In genomic region chr14:97253756-97254155, GRCh38 we compare ENCODE assay signal across 19 cellular contexts.
DNase-seq lines count a peak whose midpoint lies in the region; ATAC-seq and TF ChIP-seq lines count a peak whose summit lies in the region.
"Had no signal": no experiment of that assay in that cellular context is flagged by ENCODE, and none has a peak within 500 bp of the region (broad histone marks: within the 10 kb centered on the region; RNA-seq: fewer than 3 reads in every experiment).

No MANE protein-coding gene starts in this region.

- CTCF ChIA-PET in OCI-LY7 (lab: Charles Lee; ENCODE audit: unreplicated experiment): no interaction called here

- H3K27me3 ChIP-seq in BLaER1 treated with 17β-estradiol and CSF1 and Interleukin-3, amounts not matched to agents 10 nM and 100 nM: no peaks in the 10 kb centered on the region

- TF ChIP-seq CTCF in OCI-LY7 (conservative IDR thresholded peaks at IDR 0.05; ENCODE audit: low read length): no peak

- no peak overlapping the region for H2AFZ ChIP-seq in OCI-LY7 (ENCODE audit: low read length)

- no peak overlapping the region for H3K9ac ChIP-seq in BLaER1 treated with 17β-estradiol and CSF1 and Interleukin-3, amounts not matched to agents 10 nM and 100 nM

- peaks cover 9% of the 10 kb centered on the region for H3K9me3 Mint-ChIP-seq in T-helper 2 cell treated with Interferon-gamma antibody and Interleukin-4, amounts not matched to agents 5 μg/mL and 100 μg/mL, for 36 hours
- H3K9me3 Mint-ChIP-seq: T-cell had no signal

- peak overlapping the region; percentile 3 for H3K4me3 Mint-ChIP-seq in T-helper 2 cell treated with Interferon-gamma antibody and Interleukin-4, amounts not matched to agents 5 μg/mL and 100 μg/mL, for 36 hours

- H3K36me3 Mint-ChIP-seq in T-helper 2 cell treated with Interferon-gamma antibody and Interleukin-4, amounts not matched to agents 5 μg/mL and 100 μg/mL, for 36 hours (ENCODE audit: low read depth): no peaks in the 10 kb centered on the region

- H3K4me1 Mint-ChIP-seq in T-helper 2 cell treated with Interferon-gamma antibody and Interleukin-4, amounts not matched to agents 5 μg/mL and 100 μg/mL, for 36 hours (ENCODE audit: low read depth): peaks cover 30% of the 10 kb centered on the region

- BruUV-seq in OCI-LY7 (replicated peaks; lab: Mats Ljungman, UMichigan): no TSS peak

- H3K4me1 ChIP-seq in BLaER1 treated with 17β-estradiol and CSF1 and Interleukin-3, amounts not matched to agents 10 nM and 100 nM: peaks cover 29 to 53% (median 45%) of the 10 kb centered on the region in 10 experiments
- no peaks in the 10 kb centered on the region for H3K4me1 ChIP-seq in OCI-LY7 (ENCODE audit: insufficient read depth, low read length, poor library complexity, severe bottlenecking)
- H3K4me1 ChIP-seq: SJSA1 had no signal

- H3K27ac ChIP-seq in BLaER1 treated with 17β-estradiol and CSF1 and Interleukin-3, amounts not matched to agents 10 nM and 100 nM: peak overlapping the region in 1 of 11 experiments; percentile 65; a peak in 2 of 22 replicates
- H3K27ac ChIP-seq in OCI-LY7 (ENCODE audit: low read depth, low read length, poor library complexity, severe bottlenecking): no peak overlapping the region
- H3K27ac ChIP-seq: SJSA1 had no signal

- POLR2A ChIA-PET in OCI-LY7 (lab: Charles Lee): no interaction called here

- H3K4me3 ChIP-seq in BLaER1 treated with 17β-estradiol and CSF1 and Interleukin-3, amounts not matched to agents 10 nM and 100 nM: no peak overlapping the region
- H3K4me3 ChIP-seq in OCI-LY7 (ENCODE audit: low read depth, low read length, poor library complexity, severe bottlenecking): no peak overlapping the region
- H3K4me3 ChIP-seq: SJSA1 had no signal

- H3K9me2 ChIP-seq in OCI-LY7 (ENCODE audit: insufficient read depth, low read length): no peaks in the 10 kb centered on the region

- intact Hi-C loops in OCI-LY7 (cut with micrococcal nuclease; ENCODE audit: unreplicated experiment): no loop called here

- DNase-seq in MV-4-11 (lab: John Stamatoyannopoulos, UW) (peak; percentile 78), middle frontal gyrus (ENCODE audit: extremely low spot score, low spot score) (no peak), OCI-LY7 (ENCODE audit: low spot score) (no peak), cerebellar cortex (ENCODE audit: low spot score) (no peak)
- DNase-seq in T-helper 2 cell treated with Interferon-gamma antibody and Interleukin-4, amounts not matched to agents 5 μg/mL and 100 μg/mL, for 36 hours (ENCODE audit: low spot score): no peak
- DNase-seq in activated CD4-positive, alpha-beta T cell treated with anti-CD3 and anti-CD28 coated beads for 48 hours: no peak
- DNase-seq: ACHN; CD4-positive, alpha-beta memory T cell; DMS79 treated with DMSO at 0.1 percent for 48 hours; H7; IMR-90; NCI-H1105; NCI-H1694 treated with DMSO at 0.1 percent for 48 hours; NCI-H446; RPMI8226; T-cell had no signal

- no peaks in the 10 kb centered on the region for H4K20me1 ChIP-seq in BLaER1 treated with 17β-estradiol and CSF1 and Interleukin-3, amounts not matched to agents 10 nM and 100 nM
- no peaks in the 10 kb centered on the region for H4K20me1 ChIP-seq in OCI-LY7 (ENCODE audit: insufficient read depth, low read length)

- H3K79me2 ChIP-seq in OCI-LY7 (ENCODE audit: insufficient read depth, low read depth, low read length): no peaks in the 10 kb centered on the region

- peaks cover 0 to 11% (median 6%) of the 10 kb centered on the region in 11 experiments; a peak in 9 of 22 replicates for H3K9me3 ChIP-seq in BLaER1 treated with 17β-estradiol and CSF1 and Interleukin-3, amounts not matched to agents 10 nM and 100 nM (replicated peaks in 1 of 11)
- no peaks in the 10 kb centered on the region for H3K9me3 ChIP-seq in OCI-LY7 (ENCODE audit: low read length)
- H3K9me3 ChIP-seq: SJSA1 had no signal

- H3K27me3 Mint-ChIP-seq in T-helper 2 cell treated with Interferon-gamma antibody and Interleukin-4, amounts not matched to agents 5 μg/mL and 100 μg/mL, for 36 hours (ENCODE audit: low read depth): peaks cover 14% of the 10 kb centered on the region
- H3K27me3 Mint-ChIP-seq: T-cell had no signal

- peak; percentile 47 for ATAC-seq in GM18502 (IDR thresholded peaks at IDR 0.05; ENCODE audit: poor library complexity, unreplicated experiment)
- ATAC-seq: T-cell had no signal

- peak overlapping the region; percentile 35 to 90 (median 79); a peak in 20 of 22 replicates for H3K4me2 ChIP-seq in BLaER1 treated with 17β-estradiol and CSF1 and Interleukin-3, amounts not matched to agents 10 nM and 100 nM
- no peak overlapping the region for H3K4me2 ChIP-seq in OCI-LY7 (ENCODE audit: low read length)

- no peaks in the 10 kb centered on the region for H3K36me3 ChIP-seq in BLaER1 treated with 17β-estradiol and CSF1 and Interleukin-3, amounts not matched to agents 10 nM and 100 nM
- no peaks in the 10 kb centered on the region for H3K36me3 ChIP-seq in OCI-LY7 (ENCODE audit: insufficient read depth, low read length)
- H3K36me3 ChIP-seq: SJSA1 had no signal

- H3K27ac Mint-ChIP-seq in T-helper 2 cell treated with Interferon-gamma antibody and Interleukin-4, amounts not matched to agents 5 μg/mL and 100 μg/mL, for 36 hours: peak overlapping the region; percentile 6
- H3K27ac Mint-ChIP-seq: T-cell had no signal
